Comparison of ENCODE assay signal across 8 cellular contexts in genomic region chr9:135702002-135702721, GRCh38. TPM values are rescaled to one million over a fixed set of nuclear protein-coding genes. Genes with fewer than 3 reads are reported as not detected.
DNase-seq lines count a peak whose midpoint lies in the region; ATAC-seq and TF ChIP-seq lines count a peak whose summit lies in the region.

Gene KCNT1, plus strand, starts transcription at chr9:135702185. Its CDS starts 74 bp downstream, at chr9:135702259.

- H3K79me2 ChIP-seq in fibroblast of lung (ENCODE audit: control insufficient read depth, insufficient read depth, low read length) (no peaks in the 10 kb centered on the region), neural progenitor cell (ENCODE audit: low read depth) (no peaks in the 10 kb centered on the region)

- no peaks in the 10 kb centered on the region for H3F3A ChIP-seq in neural progenitor cell (ENCODE audit: low read depth)

- H3K27ac ChIP-seq in fibroblast of lung (ENCODE audit: insufficient read depth, low read length) = no peak within 1 kb of the TSS
- H3K27ac ChIP-seq in neural progenitor cell = no peak within 1 kb of the TSS

- H3K36me3 Mint-ChIP-seq in neural progenitor cell = no peaks in the 10 kb centered on the region
- no peaks in the 10 kb centered on the region for H3K36me3 Mint-ChIP-seq in type B pancreatic cell

- TF ChIP-seq CTCF in fibroblast of lung (conservative IDR thresholded peaks at IDR 0.05 in 1 of 2, IDR thresholded peaks at IDR 0.05 in 1 of 2; ENCODE audit: low read depth in 1 of 2, low read length in 2 of 2) (peak; percentile 21 to 73), neural progenitor cell (IDR thresholded peaks at IDR 0.05) (peak; percentile 98), type B pancreatic cell (conservative IDR thresholded peaks at IDR 0.05) (peak; percentile 100)

- no peaks in the 10 kb centered on the region for H3K4me1 Mint-ChIP-seq in neural progenitor cell
- H3K4me1 Mint-ChIP-seq in type B pancreatic cell (ENCODE audit: unreplicated experiment) = no peaks in the 10 kb centered on the region

- H3K4me3 ChIP-seq in fibroblast of lung (replicated peaks in 1 of 4; ENCODE audit: control extremely low read depth in 1 of 4, insufficient read depth in 1 of 4, low read depth in 3 of 4, low read length in 4 of 4) = no peak within 1 kb of the TSS
- H3K4me3 ChIP-seq in neural progenitor cell = peak within 1 kb of the TSS; percentile 53

- peak; percentile 55 for ATAC-seq in Right ventricle myocardium inferior
- ATAC-seq in HG03039 (IDR thresholded peaks at IDR 0.05; ENCODE audit: unreplicated experiment) = no peak

- H2AFZ ChIP-seq in fibroblast of lung (ENCODE audit: low read length) = no peak within 1 kb of the TSS
- H2AFZ ChIP-seq in neural progenitor cell (replicated peaks) = peak within 1 kb of the TSS; percentile 93

- H3K36me3 ChIP-seq in fibroblast of lung (ENCODE audit: control insufficient read depth, insufficient read depth, low read length) (no peaks in the 10 kb centered on the region), neural progenitor cell (no peaks in the 10 kb centered on the region)

- H3K27me3 Mint-ChIP-seq in neural progenitor cell (ENCODE audit: insufficient read depth, low read depth) (peaks cover 4% of the 10 kb centered on the region), type B pancreatic cell (peaks cover 16% of the 10 kb centered on the region)

- no peaks in the 10 kb centered on the region for H3K27me3 ChIP-seq in fibroblast of lung (ENCODE audit: control insufficient read depth, insufficient read depth, low read length)
- H3K27me3 ChIP-seq in neural progenitor cell = peaks cover 32% of the 10 kb centered on the region

- H3K9me3 ChIP-seq in fibroblast of lung (ENCODE audit: control insufficient read depth, insufficient read depth, low read depth, low read length) = no peaks in the 10 kb centered on the region
- H3K9me3 ChIP-seq in neural progenitor cell (ENCODE audit: low read depth) = no peaks in the 10 kb centered on the region

- no peak within 1 kb of the TSS for H3K4me3 Mint-ChIP-seq in neural progenitor cell
- H3K4me3 Mint-ChIP-seq in type B pancreatic cell = no peak within 1 kb of the TSS

- H3K4me2 ChIP-seq in fibroblast of lung (ENCODE audit: extremely low read depth, insufficient read depth, low read length) (peak within 1 kb of the TSS; percentile 25), neural progenitor cell (peak within 1 kb of the TSS; percentile 95)

- DNase-seq in Right ventricle myocardium inferior (ENCODE audit: missing footprints) = no peak
- DNase-seq in cardiac septum (ENCODE audit: low spot score) = no peak
- peak; percentile 37 for DNase-seq in NCI-H460 (ENCODE audit: extremely low read depth, low read depth)
- DNase-seq in activated T-cell treated with anti-CD3 and anti-CD28 coated beads for 4 hours = peak; percentile 48
- peak; percentile 8 to 25 for DNase-seq in fibroblast of lung (ENCODE audit: low read depth in 2 of 2)
- DNase-seq in neural progenitor cell (ENCODE audit: low spot score) = peak; percentile 82
- DNase-seq in type B pancreatic cell (ENCODE audit: extremely low spot score, unreplicated experiment) = peak; percentile 86

- H3K4me1 ChIP-seq in fibroblast of lung (ENCODE audit: control insufficient read depth, extremely low read depth, insufficient read depth, low read length) = no peaks in the 10 kb centered on the region
- H3K4me1 ChIP-seq in neural progenitor cell = peaks cover 7% of the 10 kb centered on the region

- intact Hi-C loops in Right ventricle myocardium inferior (cut with DNase I) (loop anchor here (2.0 kb wide), 1 partner anchor 421 kb away; no protein-coding TSS in a partner anchor), cardiac septum (cut with DNase I) (loop anchor here (5.0 kb wide), 1 partner anchor 420 kb away; no protein-coding TSS in a partner anchor)

- no peaks in the 10 kb centered on the region for H4K20me1 ChIP-seq in fibroblast of lung (ENCODE audit: control insufficient read depth, extremely low read depth, insufficient read depth, low read length)
- no peaks in the 10 kb centered on the region for H4K20me1 ChIP-seq in neural progenitor cell (ENCODE audit: low read depth)

- H3K27ac Mint-ChIP-seq in neural progenitor cell (no peak within 1 kb of the TSS), type B pancreatic cell (no peak within 1 kb of the TSS)

- no peak within 1 kb of the TSS for H3K9ac ChIP-seq in fibroblast of lung (ENCODE audit: insufficient read depth, low read length)
- H3K9ac ChIP-seq in neural progenitor cell = no peak within 1 kb of the TSS

- H3K9me3 Mint-ChIP-seq in neural progenitor cell (no peaks in the 10 kb centered on the region), type B pancreatic cell (no peaks in the 10 kb centered on the region)

RNA-seq across cellular contexts. Expression of gene KCNT1, which starts in this region (rescaled TPM):
- total RNA-seq in Right ventricle myocardium inferior (2.6 TPM), cardiac septum (1.2 TPM), fibroblast of lung (not detected in 2 replicates), neural progenitor cell (ENCODE audit: low replicate concordance) (not detected in 2 replicates), type B pancreatic cell (ENCODE audit: low replicate concordance) (0.10 TPM in 1 of 2 replicates, not detected in the other)
- not detected in 2 replicates for total RNA-seq in NCI-H460 (2014; rRNA removed; shearing (Covaris generic))
- 0.04 TPM in 1 of 2 replicates, not detected in the other for polyA plus RNA-seq in NCI-H460 (2014; cell fraction: nucleus; rRNA removed)
- not detected in 2 replicates for polyA plus RNA-seq in fibroblast of lung
- polyA plus RNA-seq in fibroblast of lung (2012) = not detected in 2 replicates
- polyA minus RNA-seq in fibroblast of lung (ENCODE audit: low replicate concordance) = not detected in 2 replicates

Comparison
In these comparisons a context has a peak if more than half of its experiments do, and no peak if none do; other contexts are left out.
1. Peak in DNase-seq in NCI-H460; RNA of the gene not detected or under 1 TPM.
2. Peak in DNase-seq and H3K4me2 ChIP-seq in fibroblast of lung; RNA of the gene not detected or under 1 TPM.
3. Peak in DNase-seq, H3K4me3 ChIP-seq and H3K4me2 ChIP-seq in neural progenitor cell; RNA of the gene not detected or under 1 TPM.
4. Peak in DNase-seq in type B pancreatic cell; RNA of the gene not detected or under 1 TPM.
5. CTCF ChIP-seq: peak in every context shown above with its lines; median percentile 100 in type B pancreatic cell; 98 in neural progenitor cell; 47 in fibroblast of lung.